Comparison of ENCODE assay signal across 20 cellular contexts in genomic region chr2:72975017-72975416, GRCh38. TPM values are rescaled to one million over a fixed set of nuclear protein-coding genes. Genes with fewer than 3 reads are reported as not detected.
"Had no signal": no experiment of that assay in that cellular context is flagged by ENCODE, and none has a peak within 500 bp of the region (broad histone marks: within the 10 kb centered on the region; RNA-seq: fewer than 3 reads in every experiment).

No MANE protein-coding gene starts in this region.

- H3K4me3 ChIP-seq: MG63, SJSA1, SK-N-MC had no signal

- H3K36me3 ChIP-seq: MG63 had no signal

- H3K27ac ChIP-seq: SJSA1, SK-N-MC had no signal

- H3K4me1 ChIP-seq: SJSA1 had no signal

- DNase-seq: Karpas-422, KBM-7, MG63, NCI-H1092, NCI-H1105 treated with DMSO at 0.1 percent for 48 hours, NCI-H1417 treated with DMSO at 0.1 percent for 48 hours, NCI-H187 treated with DMSO at 0.1 percent for 48 hours, NCI-H2029 treated with DMSO at 0.1 percent for 48 hours, NCI-H2107, NCI-H2227 treated with DMSO at 0.1 percent for 48 hours, NCI-H526 treated with DMSO at 0.1 percent for 48 hours, NCI-H774, Right ventricle myocardium superior, RPMI8226, SIG-M5, T-cell had no signal

- H3K27me3 ChIP-seq: MG63, SJSA1 had no signal

- FAIRE-seq: RCC 7860 had no signal

- H3K9me3 ChIP-seq: MG63, SJSA1 had no signal

RNA-seq across cellular contexts. Expression of gene EMX1, which starts 57.7 kb away (rescaled TPM):
- total RNA-seq: NCI-H460, Right ventricle myocardium superior, SJSA1, T-cell had no signal
